Comparison of ENCODE assay signal across 31 cellular contexts in the genomic region with DNA sequence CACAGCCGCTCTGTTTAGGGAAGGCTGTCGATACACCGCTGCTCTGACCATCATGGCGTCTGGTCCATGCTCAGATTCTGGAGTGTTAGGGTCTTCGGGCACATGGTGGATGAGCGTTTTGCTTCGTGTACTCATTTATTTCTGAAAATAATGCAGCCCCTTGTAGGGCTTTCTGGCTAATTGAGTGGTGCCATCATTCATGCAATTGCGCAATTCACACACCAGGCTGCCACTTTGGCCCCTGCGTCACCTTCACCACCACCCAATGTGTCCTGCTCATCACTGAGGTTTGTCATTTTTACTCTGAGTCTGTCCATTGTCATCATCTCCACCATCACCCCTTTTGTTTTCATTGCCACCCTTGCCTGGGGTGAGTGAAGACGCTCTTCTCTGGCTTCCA.
"Had no signal": no experiment of that assay in that cellular context is flagged by ENCODE, and none has a peak within 500 bp of the region (broad histone marks: within the 10 kb centered on the region; RNA-seq: fewer than 3 reads in every experiment).

No MANE protein-coding gene starts in this region.

- H3K36me3 ChIP-seq: neural progenitor cell, ovary, spleen, stomach, thoracic aorta, thyroid gland, tibial nerve, upper lobe of right lung, vagina had no signal

- H3K9me3 ChIP-seq: ovary, psoas muscle, spleen, stomach, thoracic aorta, thyroid gland, tibial nerve, upper lobe of right lung had no signal

- H3K9me3 Mint-ChIP-seq: naive B cell; natural killer cell treated with Interleukin-12 subunit alpha and Interleukin-12 subunit beta and Interleukin-15 and Interleukin-18, amount 100 ng/mL, for 72 hours; nephron progenitor cell; stimulated activated memory B cell treated with anti-CD40 and anti-IgM and Interleukin-4, amounts not matched to agents 10 μg/mL and 1 μg/mL and 100 μg/mL, for 72 hours; stimulated activated naive CD8-positive, alpha-beta T cell treated with anti-CD3 and anti-CD28 coated beads, Interleukin-15, Interleukin-2, amounts not matched to agents 100 ng/mL and 50 ng/mL, for 24 hours; type B pancreatic cell had no signal

- H3K27ac Mint-ChIP-seq: naive thymus-derived CD8-positive, alpha-beta T cell; natural killer cell treated with Interleukin-12 subunit alpha and Interleukin-12 subunit beta and Interleukin-15 and Interleukin-18, amount 100 ng/mL, for 72 hours; progenitor cell of endocrine pancreas; stimulated activated memory B cell treated with anti-CD40 and anti-IgM and Interleukin-4, amounts not matched to agents 10 μg/mL and 1 μg/mL and 100 μg/mL, for 72 hours; stimulated activated naive CD8-positive, alpha-beta T cell treated with anti-CD3 and anti-CD28 coated beads, Interleukin-15, Interleukin-2, amounts not matched to agents 100 ng/mL and 50 ng/mL, for 24 hours; type B pancreatic cell had no signal

- H3K4me2 ChIP-seq: neural progenitor cell, smooth muscle cell had no signal

- H3K4me1 Mint-ChIP-seq: stimulated activated memory B cell treated with anti-CD40 and anti-IgM and Interleukin-4, amounts not matched to agents 10 μg/mL and 1 μg/mL and 100 μg/mL, for 72 hours had no signal

- H3K4me3 ChIP-seq: neural progenitor cell, ovary, psoas muscle, skin epidermis, smooth muscle cell, spleen, stomach, thoracic aorta, thyroid gland, tibial nerve, upper lobe of right lung, vagina had no signal

- H3K4me1 ChIP-seq: thyroid gland, tibial nerve, upper lobe of right lung, vagina had no signal

- H2AFZ ChIP-seq: neural progenitor cell, parathyroid adenoma had no signal

- H3K36me3 Mint-ChIP-seq: naive B cell; natural killer cell treated with Interleukin-12 subunit alpha and Interleukin-12 subunit beta and Interleukin-15 and Interleukin-18, amount 100 ng/mL, for 72 hours; stimulated activated memory B cell treated with anti-CD40 and anti-IgM and Interleukin-4, amounts not matched to agents 10 μg/mL and 1 μg/mL and 100 μg/mL, for 72 hours; type B pancreatic cell had no signal

- H3K27me3 Mint-ChIP-seq: naive thymus-derived CD8-positive, alpha-beta T cell; progenitor cell of endocrine pancreas; stimulated activated memory B cell treated with anti-CD40 and anti-IgM and Interleukin-4, amounts not matched to agents 10 μg/mL and 1 μg/mL and 100 μg/mL, for 72 hours; stimulated activated naive CD8-positive, alpha-beta T cell treated with anti-CD3 and anti-CD28 coated beads, Interleukin-15, Interleukin-2, amounts not matched to agents 100 ng/mL and 50 ng/mL, for 24 hours; type B pancreatic cell had no signal

- DNase-seq: naive B cell; naive thymus-derived CD8-positive, alpha-beta T cell; nephron progenitor cell; occipital lobe; ovary; posterior cingulate gyrus; psoas muscle; right cardiac atrium; stimulated activated CD4-positive, alpha-beta T cell treated with anti-CD3 and anti-CD28 coated beads, Interleukin-12 subunit alpha, Interleukin-12 subunit beta, amount 100 ng/mL, for 4 hours; stimulated activated CD4-positive, alpha-beta T cell treated with anti-CD3 and anti-CD28 coated beads, Interleukin-1b, Interleukin-23, amount 100 ng/mL, for 48 hours; stimulated activated CD4-positive, alpha-beta T cell treated with anti-CD3 and anti-CD28 coated beads, Interleukin-4, amount 100 ng/mL, for 1 hour; stimulated activated CD4-positive, alpha-beta T cell treated with anti-CD3 and anti-CD28 coated beads, Interleukin-4, amount 100 ng/mL, for 4 hours; stimulated activated CD8-positive, alpha-beta memory T cell treated with anti-CD3 and anti-CD28 coated beads, Interleukin-4, amount 100 ng/mL, for 48 hours; stimulated activated naive CD4-positive, alpha-beta T cell treated with Interleukin-2 at 50 U/mL for 16 hours; stomach; thyroid gland; upper lobe of right lung had no signal

- H3K27ac ChIP-seq: neural progenitor cell, ovary, parathyroid adenoma, psoas muscle, spleen, stomach, thoracic aorta, thyroid gland, tibial nerve, upper lobe of right lung, vagina had no signal

- H3K4me3 Mint-ChIP-seq: natural killer cell treated with Interleukin-12 subunit alpha and Interleukin-12 subunit beta and Interleukin-15 and Interleukin-18, amount 100 ng/mL, for 72 hours; nephron progenitor cell; neural progenitor cell; stimulated activated memory B cell treated with anti-CD40 and anti-IgM and Interleukin-4, amounts not matched to agents 10 μg/mL and 1 μg/mL and 100 μg/mL, for 72 hours; stimulated activated naive CD8-positive, alpha-beta T cell treated with anti-CD3 and anti-CD28 coated beads, Interleukin-15, Interleukin-2, amounts not matched to agents 100 ng/mL and 50 ng/mL, for 24 hours; type B pancreatic cell had no signal

- H3K9ac ChIP-seq: neural progenitor cell, parathyroid adenoma had no signal

- H3K27me3 ChIP-seq: neural progenitor cell, ovary, spleen, stomach, thyroid gland, tibial nerve, upper lobe of right lung, vagina had no signal

- ATAC-seq: naive thymus-derived CD8-positive, alpha-beta T cell; natural killer cell treated with Interleukin-12 subunit alpha and Interleukin-12 subunit beta and Interleukin-15 and Interleukin-18, amount 100 ng/mL, for 72 hours; psoas muscle; right cardiac atrium; sciatic nerve; stimulated activated memory B cell treated with anti-CD40 and anti-IgM and Interleukin-4, amounts not matched to agents 10 μg/mL and 1 μg/mL and 100 μg/mL, for 72 hours; upper lobe of right lung had no signal
